Comparison of ENCODE assay signal across 9 cellular contexts in the genomic region with DNA sequence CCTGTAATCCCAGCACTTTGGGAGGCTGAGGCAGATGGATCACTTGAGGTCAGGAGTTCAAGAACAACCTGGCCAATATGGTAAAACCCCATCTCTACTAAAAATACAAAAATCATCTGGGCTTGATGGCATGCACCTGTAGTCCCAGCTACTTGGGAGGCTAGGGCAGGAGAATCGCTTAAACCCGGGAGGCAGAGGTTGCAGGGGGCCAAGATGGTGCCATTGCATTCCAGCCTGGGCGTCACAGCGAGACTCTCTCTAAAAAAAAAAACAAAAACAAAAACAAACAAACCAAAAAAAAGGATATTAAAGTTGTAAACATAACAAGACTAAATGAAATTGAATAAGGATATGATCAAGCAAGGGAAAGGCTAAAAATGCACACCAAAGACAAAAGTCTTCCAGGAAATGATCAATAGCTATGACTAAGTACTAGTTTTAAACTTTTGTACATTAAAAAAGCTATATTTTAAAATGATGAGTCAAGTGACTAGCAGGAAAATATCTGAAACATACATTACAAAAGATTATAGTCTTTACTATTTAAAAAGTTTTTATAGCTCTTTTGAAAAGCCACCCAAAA. TPM values are rescaled to one million over a fixed set of nuclear protein-coding genes. Genes with fewer than 3 reads are reported as not detected.
DNase-seq lines count a peak whose midpoint lies in the region; ATAC-seq and TF ChIP-seq lines count a peak whose summit lies in the region.
"Had no signal": no experiment of that assay in that cellular context is flagged by ENCODE, and none has a peak within 500 bp of the region (broad histone marks: within the 10 kb centered on the region; RNA-seq: fewer than 3 reads in every experiment).

No MANE protein-coding gene starts in this region.

- H3K9ac ChIP-seq in Loucy (ENCODE audit: low read depth, low read length, poor library complexity, severe bottlenecking) (peak overlapping the region; percentile 37), smooth muscle cell (ENCODE audit: low read depth) (no peak overlapping the region)

- H3K4me1 Mint-ChIP-seq in naive B cell (peaks cover 41 to 71% (median 54%) of the 10 kb centered on the region in 3 donors), WTC11 (peaks cover 13% of the 10 kb centered on the region)

- H3F3A ChIP-seq in Loucy (ENCODE audit: low read depth) (no peaks in the 10 kb centered on the region), smooth muscle cell (ENCODE audit: low read depth) (no peaks in the 10 kb centered on the region)

- H3K4me2 ChIP-seq in Loucy (ENCODE audit: low read depth, low read length, poor library complexity, severe bottlenecking) (no peak overlapping the region), smooth muscle cell (no peak overlapping the region)

- H3K9me3 ChIP-seq in Loucy (ENCODE audit: insufficient read depth, low read depth, low read length), result no peaks in the 10 kb centered on the region
- H3K9me3 ChIP-seq in smooth muscle cell (replicated peaks; ENCODE audit: low read depth), result no peaks in the 10 kb centered on the region

- H3K79me2 ChIP-seq in Loucy (ENCODE audit: insufficient read depth, low read length) (peaks cover 46% of the 10 kb centered on the region; the same call in 1 of the 2 replicates), smooth muscle cell (ENCODE audit: low read depth) (no peaks in the 10 kb centered on the region)

- no peak for TF ChIP-seq CTCF in Loucy (conservative IDR thresholded peaks at IDR 0.05; ENCODE audit: low read length)
- no peak for TF ChIP-seq CTCF in WTC11 (IDR thresholded peaks at IDR 0.05)
- no peak for TF ChIP-seq CTCF in smooth muscle cell (IDR thresholded peaks at IDR 0.05; ENCODE audit: borderline replicate concordance, insufficient read depth, poor library complexity, severe bottlenecking)

- H4K20me1 ChIP-seq in Loucy (ENCODE audit: insufficient read depth, low read length, poor library complexity, severe bottlenecking) (no peaks in the 10 kb centered on the region), smooth muscle cell (ENCODE audit: low read depth) (no peaks in the 10 kb centered on the region)

- H3K36me3 ChIP-seq in Loucy (ENCODE audit: insufficient read depth, low read length) (peaks cover 63% of the 10 kb centered on the region), smooth muscle cell (ENCODE audit: low read depth) (no peaks in the 10 kb centered on the region)

- H3K27me3 ChIP-seq in Loucy (ENCODE audit: insufficient read depth, low read length, poor library complexity, severe bottlenecking) (no peaks in the 10 kb centered on the region), smooth muscle cell (ENCODE audit: low read depth) (no peaks in the 10 kb centered on the region)

- CTCF ChIA-PET in WTC11 (lab: Charles Lee), result interaction anchor here (0.7 kb wide), 1 partner anchor 453 kb away, joined by 3 read pairs; no protein-coding TSS in a partner anchor

- H3K4me1 ChIP-seq in Loucy (ENCODE audit: insufficient read depth, low read length, poor library complexity, severe bottlenecking) (peaks cover 11% of the 10 kb centered on the region), smooth muscle cell (ENCODE audit: low read depth) (no peaks in the 10 kb centered on the region)

- POLR2A ChIA-PET in WTC11 (lab: Charles Lee), result no interaction called here

- H3K4me3 ChIP-seq in Loucy (ENCODE audit: low read length, poor library complexity, severe bottlenecking), result no peak overlapping the region
- no peak overlapping the region for H3K4me3 ChIP-seq in smooth muscle cell
- H3K4me3 ChIP-seq: lung had no signal

- 92% methylated on average over 4 of the region's 4 CpGs for WGBS in smooth muscle cell (ENCODE audit: low lambda C conversion rate)

- H3K27ac Mint-ChIP-seq in naive B cell (peak overlapping the region; percentile 41 to 93 (median 80)), WTC11 (no peak overlapping the region)

- ATAC-seq in GM18870 (IDR thresholded peaks at IDR 0.05; ENCODE audit: unreplicated experiment), result peak; percentile 21
- peak; percentile 21 for ATAC-seq in HG02610 (IDR thresholded peaks at IDR 0.05; ENCODE audit: unreplicated experiment)
- ATAC-seq in naive B cell (ENCODE audit: low read depth in 2 of 2), result no peak
- ATAC-seq in WTC11, result no peak

- peaks cover 9 to 12% of the 10 kb centered on the region in 2 donors for H3K36me3 Mint-ChIP-seq in naive B cell
- H3K36me3 Mint-ChIP-seq in WTC11, result no peaks in the 10 kb centered on the region

- DNase-seq in naive B cell (no peak), WTC11 (ENCODE audit: low spot score) (no peak), smooth muscle cell (lab: John Stamatoyannopoulos, UW; ENCODE audit: unreplicated experiment) (no peak), CD1c-positive myeloid dendritic cell (ENCODE audit: extremely low spot score) (no peak)
- DNase-seq: activated gamma-delta T cell had no signal

- H3K9me3 Mint-ChIP-seq in naive B cell, result peaks cover 0 to 5% (median 0%) of the 10 kb centered on the region in 7 donors
- H3K9me3 Mint-ChIP-seq in WTC11, result peaks cover 10% of the 10 kb centered on the region

- no peaks in the 10 kb centered on the region for H3K27me3 Mint-ChIP-seq in naive B cell
- peaks cover 77% of the 10 kb centered on the region for H3K27me3 Mint-ChIP-seq in WTC11 (ENCODE audit: low read depth)

- no peaks in the 10 kb centered on the region for H3K9me2 ChIP-seq in Loucy (replicated peaks; ENCODE audit: low read depth, low read length)

- H3K27ac ChIP-seq in smooth muscle cell (ENCODE audit: low read depth), result no peak overlapping the region

- H2AFZ ChIP-seq in Loucy (ENCODE audit: low read length) (no peak overlapping the region), smooth muscle cell (ENCODE audit: low read depth) (no peak overlapping the region)

- H3K4me3 Mint-ChIP-seq in naive B cell, result peak overlapping the region in 7 of 8 donors; percentile 56 to 87 (median 72)
- H3K4me3 Mint-ChIP-seq in WTC11, result no peak overlapping the region

TF ChIP-seq in WTC11, 78 proteins besides CTCF, POLR2A, EP300 and RAD21:
- TF ChIP-seq JAZF1 (CRISPR knock-in tag; IDR thresholded peaks at IDR 0.05) (no peak), NFE2L1 (CRISPR knock-in tag; IDR thresholded peaks at IDR 0.05) (no peak), CREB1 (CRISPR knock-in tag; IDR thresholded peaks at IDR 0.05) (no peak), ZNF219 (CRISPR knock-in tag; IDR thresholded peaks at IDR 0.05; ENCODE audit: borderline replicate concordance) (no peak), NFYB (CRISPR knock-in tag; conservative IDR thresholded peaks at IDR 0.05; ENCODE audit: low read depth) (no peak), ZNF416 (CRISPR knock-in tag; IDR thresholded peaks at IDR 0.05) (no peak), RELA (CRISPR knock-in tag; IDR thresholded peaks at IDR 0.05; ENCODE audit: borderline replicate concordance) (no peak)
- TF ChIP-seq, protein P1, sequence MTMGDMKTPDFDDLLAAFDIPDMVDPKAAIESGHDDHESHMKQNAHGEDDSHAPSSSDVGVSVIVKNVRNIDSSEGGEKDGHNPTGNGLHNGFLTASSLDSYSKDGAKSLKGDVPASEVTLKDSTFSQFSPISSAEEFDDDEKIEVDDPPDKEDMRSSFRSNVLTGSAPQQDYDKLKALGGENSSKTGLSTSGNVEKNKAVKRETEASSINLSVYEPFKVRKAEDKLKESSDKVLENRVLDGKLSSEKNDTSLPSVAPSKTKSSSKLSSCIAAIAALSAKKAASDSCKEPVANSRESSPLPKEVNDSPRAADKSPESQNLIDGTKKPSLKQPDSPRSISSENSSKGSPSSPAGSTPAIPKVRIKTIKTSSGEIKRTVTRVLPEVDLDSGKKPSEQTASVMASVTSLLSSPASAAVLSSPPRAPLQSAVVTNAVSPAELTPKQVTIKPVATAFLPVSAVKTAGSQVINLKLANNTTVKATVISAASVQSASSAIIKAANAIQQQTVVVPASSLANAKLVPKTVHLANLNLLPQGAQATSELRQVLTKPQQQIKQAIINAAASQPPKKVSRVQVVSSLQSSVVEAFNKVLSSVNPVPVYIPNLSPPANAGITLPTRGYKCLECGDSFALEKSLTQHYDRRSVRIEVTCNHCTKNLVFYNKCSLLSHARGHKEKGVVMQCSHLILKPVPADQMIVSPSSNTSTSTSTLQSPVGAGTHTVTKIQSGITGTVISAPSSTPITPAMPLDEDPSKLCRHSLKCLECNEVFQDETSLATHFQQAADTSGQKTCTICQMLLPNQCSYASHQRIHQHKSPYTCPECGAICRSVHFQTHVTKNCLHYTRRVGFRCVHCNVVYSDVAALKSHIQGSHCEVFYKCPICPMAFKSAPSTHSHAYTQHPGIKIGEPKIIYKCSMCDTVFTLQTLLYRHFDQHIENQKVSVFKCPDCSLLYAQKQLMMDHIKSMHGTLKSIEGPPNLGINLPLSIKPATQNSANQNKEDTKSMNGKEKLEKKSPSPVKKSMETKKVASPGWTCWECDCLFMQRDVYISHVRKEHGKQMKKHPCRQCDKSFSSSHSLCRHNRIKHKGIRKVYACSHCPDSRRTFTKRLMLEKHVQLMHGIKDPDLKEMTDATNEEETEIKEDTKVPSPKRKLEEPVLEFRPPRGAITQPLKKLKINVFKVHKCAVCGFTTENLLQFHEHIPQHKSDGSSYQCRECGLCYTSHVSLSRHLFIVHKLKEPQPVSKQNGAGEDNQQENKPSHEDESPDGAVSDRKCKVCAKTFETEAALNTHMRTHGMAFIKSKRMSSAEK (CRISPR knock-in tag; IDR thresholded peaks at IDR 0.05; ENCODE audit: borderline replicate concordance), result no peak
- TF ChIP-seq, protein P2, sequence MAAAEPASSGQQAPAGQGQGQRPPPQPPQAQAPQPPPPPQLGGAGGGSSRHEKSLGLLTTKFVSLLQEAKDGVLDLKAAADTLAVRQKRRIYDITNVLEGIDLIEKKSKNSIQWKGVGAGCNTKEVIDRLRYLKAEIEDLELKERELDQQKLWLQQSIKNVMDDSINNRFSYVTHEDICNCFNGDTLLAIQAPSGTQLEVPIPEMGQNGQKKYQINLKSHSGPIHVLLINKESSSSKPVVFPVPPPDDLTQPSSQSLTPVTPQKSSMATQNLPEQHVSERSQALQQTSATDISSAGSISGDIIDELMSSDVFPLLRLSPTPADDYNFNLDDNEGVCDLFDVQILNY (CRISPR knock-in tag; IDR thresholded peaks at IDR 0.05), result no peak
- TF ChIP-seq, protein P3, sequence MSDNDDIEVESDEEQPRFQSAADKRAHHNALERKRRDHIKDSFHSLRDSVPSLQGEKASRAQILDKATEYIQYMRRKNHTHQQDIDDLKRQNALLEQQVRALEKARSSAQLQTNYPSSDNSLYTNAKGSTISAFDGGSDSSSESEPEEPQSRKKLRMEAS (CRISPR knock-in tag; IDR thresholded peaks at IDR 0.05), result no peak
TF ChIP-seq in WTC11: peak in this region for 0.

RNA-seq across cellular contexts. Expression of a gene that starts 28.6 kb away (rescaled TPM):
- polyA plus RNA-seq in naive B cell (ENCODE audit: low read depth in 6 of 6) (10 to 100 TPM in 5 of 6 donors, 1 to 10 TPM in 1; 5.0 to 22.1 (median 12.7) TPM), smooth muscle cell (not detected in 2 replicates)
- total RNA-seq in WTC11 (2021) (0.11 to 0.23 TPM (median 0.18 TPM) in 3 replicates), smooth muscle cell (0.22 and 0.40 TPM in 2 replicates)

Comparison
In these comparisons a context has a peak if more than half of its experiments do, and no peak if none do; other contexts are left out.
1. ATAC-seq: peak in GM18870 (single experiment) and HG02610 (single experiment); none in naive B cell (0 of 2) and WTC11 (single experiment).